Comparison of ENCODE assay signal across 8 cellular contexts in the genomic region with DNA sequence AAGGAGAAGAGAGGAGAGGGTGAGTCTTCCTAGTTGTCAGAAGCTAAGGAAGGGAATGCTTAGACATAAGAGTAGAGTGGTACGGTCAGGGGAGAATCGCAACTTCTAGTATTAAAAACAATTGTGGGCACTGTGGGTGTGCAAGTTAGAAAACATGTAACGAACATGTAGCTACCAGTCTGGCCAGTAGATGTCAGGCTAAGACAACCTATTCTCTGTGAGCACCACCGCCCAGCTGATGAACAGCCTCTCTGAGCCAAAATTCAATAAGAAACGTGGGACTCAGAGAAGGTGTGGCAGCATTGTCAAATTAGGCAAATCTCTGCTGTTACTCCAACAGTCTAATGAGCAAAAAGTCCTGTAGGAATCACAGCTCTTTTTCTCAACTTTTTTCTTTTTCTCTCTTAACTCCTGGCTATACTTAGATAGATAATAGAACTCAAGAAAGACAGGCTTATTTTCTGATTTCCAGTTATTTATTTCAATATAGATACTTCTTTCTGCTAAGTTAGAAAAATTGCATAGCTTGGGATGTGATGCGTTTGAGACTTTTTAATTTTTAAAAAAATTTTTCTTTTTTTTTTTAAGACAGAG.
A peak's percentile ranks its signal among the peaks of the same experiment; 100 is the strongest.
DNase-seq lines count a peak whose midpoint lies in the region; ATAC-seq and TF ChIP-seq lines count a peak whose summit lies in the region.

No MANE protein-coding gene starts in this region.

- H3K9me3 ChIP-seq in CD8-positive, alpha-beta T cell (ENCODE audit: low read length), result no peaks in the 10 kb centered on the region
- H3K9me3 ChIP-seq in tibial nerve, result no peaks in the 10 kb centered on the region

- no peaks in the 10 kb centered on the region for H3K9me3 Mint-ChIP-seq in CD8-positive, alpha-beta T cell
- H3K9me3 Mint-ChIP-seq in osteocyte (ENCODE audit: unreplicated experiment), result no peaks in the 10 kb centered on the region

- peak; percentile 87 for TF ChIP-seq CTCF in CD8-positive, alpha-beta T cell (IDR thresholded peaks at IDR 0.05)
- peak; percentile 72 for TF ChIP-seq CTCF in GM20000 (IDR thresholded peaks at IDR 0.05; ENCODE audit: extremely low read depth, missing control alignments)
- TF ChIP-seq CTCF in osteocyte (IDR thresholded peaks at IDR 0.05), result peak; percentile 88
- peak; percentile 65 to 91 (median 74) for TF ChIP-seq CTCF in tibial nerve (IDR thresholded peaks at IDR 0.05)

- H3K4me3 Mint-ChIP-seq in CD8-positive, alpha-beta T cell, result no peak overlapping the region
- no peak overlapping the region for H3K4me3 Mint-ChIP-seq in osteocyte (ENCODE audit: unreplicated experiment)

- H3K36me3 ChIP-seq in CD8-positive, alpha-beta T cell (ENCODE audit: insufficient read depth, low read length), result no peaks in the 10 kb centered on the region
- no peaks in the 10 kb centered on the region for H3K36me3 ChIP-seq in tibial nerve

- POLR2A ChIA-PET in CD8-positive, alpha-beta T cell (lab: Charles Lee), result interaction anchor here (0.6 to 1.6 kb wide), 6 partner anchors 39 to 841 kb away, joined by 3 to 8 read pairs (median 4); no protein-coding TSS in a partner anchor

- peaks cover 16% of the 10 kb centered on the region for H3K27me3 Mint-ChIP-seq in CD8-positive, alpha-beta T cell (ENCODE audit: low read depth)
- peaks cover 5% of the 10 kb centered on the region for H3K27me3 Mint-ChIP-seq in osteocyte (ENCODE audit: unreplicated experiment)

- no peaks in the 10 kb centered on the region for H3K27me3 ChIP-seq in CD8-positive, alpha-beta T cell (ENCODE audit: insufficient read depth, low read length)
- H3K27me3 ChIP-seq in tibial nerve, result no peaks in the 10 kb centered on the region

- peak in 1 of 2 donors; percentile 40 for TF ChIP-seq EP300 in tibial nerve (IDR thresholded peaks at IDR 0.05)

- CTCF ChIA-PET in CD8-positive, alpha-beta T cell (lab: Charles Lee), result interaction anchor here (0.6 to 8.1 kb wide), 60 partner anchors 8 to 1013 kb away, joined by 3 to 251 read pairs (median 4); a partner anchor contains a TSS

- H3K4me3 ChIP-seq in CD8-positive, alpha-beta T cell (ENCODE audit: low read depth, low read length), result no peak overlapping the region
- H3K4me3 ChIP-seq in tibial nerve, result no peak overlapping the region

- ATAC-seq in CD8-positive, alpha-beta T cell, result peak; percentile 96

- no peak overlapping the region for H3K27ac ChIP-seq in CD8-positive, alpha-beta T cell (ENCODE audit: low read depth, low read length)
- H3K27ac ChIP-seq in tibial nerve, result no peak overlapping the region

- no peak for TF ChIP-seq POLR2A in tibial nerve (IDR thresholded peaks at IDR 0.05)

- no peaks in the 10 kb centered on the region for H3K4me1 ChIP-seq in CD8-positive, alpha-beta T cell (ENCODE audit: insufficient read depth, low read length)
- H3K4me1 ChIP-seq in tibial nerve, result peaks cover 0 to 24% (median 0%) of the 10 kb centered on the region in 4 donors

- H3K4me1 Mint-ChIP-seq in CD8-positive, alpha-beta T cell (ENCODE audit: low read depth), result peaks cover 3% of the 10 kb centered on the region
- peaks cover 8% of the 10 kb centered on the region for H3K4me1 Mint-ChIP-seq in osteocyte (ENCODE audit: unreplicated experiment)

- 8 to 10% methylated on average over 6 of the region's 6 CpGs for WGBS in tibial nerve, 2 donors

- intact Hi-C loops in CD8-positive, alpha-beta T cell (cut with DNase I, micrococcal nuclease), result loop anchor here (1.0 to 10.0 kb wide), 6 partner anchors 219 to 999 kb away; no protein-coding TSS in a partner anchor

- no peak overlapping the region for H3K27ac Mint-ChIP-seq in CD8-positive, alpha-beta T cell
- H3K27ac Mint-ChIP-seq in osteocyte (ENCODE audit: unreplicated experiment), result no peak overlapping the region

- DNase-seq in CD8-positive, alpha-beta T cell, result peak; percentile 43 to 78 (median 63)
- peak; percentile 70 for DNase-seq in GM20000 (ENCODE audit: low spot score)
- DNase-seq in LoVo (ENCODE audit: low spot score), result peak; percentile 79
- peak; percentile 35 for DNase-seq in SIG-M5 (lab: John Stamatoyannopoulos, UW)
- DNase-seq in activated T-helper 9 cell treated with anti-CD3 and anti-CD28 coated beads, Interleukin-2, amount 50 U/mL, for 16 hours (ENCODE audit: low read depth), result peak; percentile 37
- peak; percentile 57 for DNase-seq in foreskin melanocyte
- no peak for DNase-seq in osteocyte (ENCODE audit: extremely low spot score, unreplicated experiment)
- peak; percentile 52 to 93 for DNase-seq in tibial nerve (ENCODE audit: low spot score in 2 of 2)

- H3K36me3 Mint-ChIP-seq in CD8-positive, alpha-beta T cell, result no peaks in the 10 kb centered on the region
- no peaks in the 10 kb centered on the region for H3K36me3 Mint-ChIP-seq in osteocyte (ENCODE audit: unreplicated experiment)
